23 cellular contexts compared by ENCODE assay signal in the genomic region with DNA sequence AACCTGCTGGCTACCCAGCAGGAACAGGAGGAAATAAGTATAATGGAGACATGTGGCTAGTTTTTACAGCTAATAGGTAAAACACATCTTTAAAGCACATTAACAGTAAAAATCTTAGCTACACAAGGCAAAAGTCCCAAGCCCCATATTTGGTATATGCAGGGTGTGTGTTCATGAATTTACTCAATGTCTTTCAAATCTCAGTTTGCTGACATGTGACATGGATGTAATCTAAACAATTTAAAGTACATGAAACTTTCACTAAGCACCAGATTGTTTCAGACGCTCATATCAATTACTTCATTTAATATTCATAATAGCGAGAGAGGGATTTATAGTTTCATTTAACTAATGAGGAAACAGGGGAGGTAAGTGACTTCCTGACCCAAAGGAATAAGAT. TPM values are rescaled to one million over a fixed set of nuclear protein-coding genes. Genes with fewer than 3 reads are reported as not detected.
DNase-seq lines count a peak whose midpoint lies in the region; ATAC-seq, FAIRE-seq and TF ChIP-seq lines count a peak whose summit lies in the region.
"Had no signal": no experiment of that assay in that cellular context is flagged by ENCODE, and none has a peak within 500 bp of the region (broad histone marks: within the 10 kb centered on the region; RNA-seq: fewer than 3 reads in every experiment).

No MANE protein-coding gene starts in this region.

- no peaks in the 10 kb centered on the region for H3K9me3 Mint-ChIP-seq in activated naive CD8-positive, alpha-beta T cell treated with anti-CD3 and anti-CD28 coated beads for 36 hours
- H3K9me3 Mint-ChIP-seq: natural killer cell; stimulated activated effector memory CD8-positive, alpha-beta T cell treated with anti-CD3 and anti-CD28 coated beads, Interleukin-12 subunit alpha, Interleukin-12 subunit beta, amount 100 ng/mL, for 72 hours had no signal

- WGBS in hepatocyte (ENCODE audit: low lambda C conversion rate, missing lambda C conversion rate) = 72% methylated on average over 2 of the region's 2 CpGs
- 25 to 51% (median 39%) methylated on average over 2 of the region's 2 CpGs for WGBS in stomach, 5 donors

- H3K4me1 Mint-ChIP-seq in activated naive CD8-positive, alpha-beta T cell treated with anti-CD3 and anti-CD28 coated beads for 36 hours = peaks cover 28% of the 10 kb centered on the region

- peak overlapping the region; percentile 90 for H3K27ac ChIP-seq in RWPE2 (ENCODE audit: poor library complexity, severe bottlenecking)
- H3K27ac ChIP-seq in hepatocyte = peak overlapping the region; percentile 77
- peak overlapping the region in 4 of 5 donors; percentile 42 to 83 (median 60) for H3K27ac ChIP-seq in stomach
- H3K27ac ChIP-seq: brain microvascular endothelial cell, coronary artery, sigmoid colon, testis had no signal

- no peaks in the 10 kb centered on the region for H3K79me2 ChIP-seq in hepatocyte

- TF ChIP-seq POLR2A in stomach (IDR thresholded peaks at IDR 0.05) = no peak

- H4K20me1 ChIP-seq in hepatocyte (ENCODE audit: insufficient read depth, poor library complexity, severe bottlenecking) = no peaks in the 10 kb centered on the region

- H3K27ac Mint-ChIP-seq in activated naive CD8-positive, alpha-beta T cell treated with anti-CD3 and anti-CD28 coated beads for 36 hours = no peak overlapping the region
- H3K27ac Mint-ChIP-seq: CD4-positive, CD25-positive, alpha-beta regulatory T cell; natural killer cell; stimulated activated effector memory CD8-positive, alpha-beta T cell treated with anti-CD3 and anti-CD28 coated beads, Interleukin-12 subunit alpha, Interleukin-12 subunit beta, amount 100 ng/mL, for 72 hours had no signal

- peak; percentile 18 for FAIRE-seq in GM18507 (lab: Jason Lieb, UNC)

- DNase-seq in GM18507 (ENCODE audit: extremely low spot score, insufficient read length, low read depth) (no peak), RWPE2 (ENCODE audit: low spot score) (no peak), hepatocyte (ENCODE audit: low spot score) (no peak), stomach (no peak), GM19240 (ENCODE audit: insufficient read length, low spot score) (no peak), foreskin fibroblast (no peak)
- DNase-seq in activated naive CD8-positive, alpha-beta T cell treated with anti-CD3 and anti-CD28 coated beads for 36 hours = no peak
- DNase-seq: activated effector memory CD4-positive, alpha-beta T cell treated with Interleukin-2 at 50 U/mL for 16 hours; brain microvascular endothelial cell; DMS153; GF-D8; natural killer cell; NCI-H1105; NCI-H2081 treated with DMSO at 0.1 percent for 48 hours; NCI-H526; SHP77; sigmoid colon; testis had no signal

- peaks cover 86% of the 10 kb centered on the region for H3K27me3 Mint-ChIP-seq in activated naive CD8-positive, alpha-beta T cell treated with anti-CD3 and anti-CD28 coated beads for 36 hours

- peaks cover 43% of the 10 kb centered on the region for H3K4me1 ChIP-seq in RWPE2 (ENCODE audit: insufficient read depth, poor library complexity, severe bottlenecking)
- peaks cover 18% of the 10 kb centered on the region for H3K4me1 ChIP-seq in hepatocyte (ENCODE audit: insufficient read depth)
- peaks cover 12 to 55% (median 24%) of the 10 kb centered on the region in 4 donors for H3K4me1 ChIP-seq in stomach

- H3K27me3 ChIP-seq in RWPE2 (ENCODE audit: insufficient read depth, poor library complexity, severe bottlenecking) (no peaks in the 10 kb centered on the region), hepatocyte (no peaks in the 10 kb centered on the region), stomach (peaks cover 0 to 47% (median 16%) of the 10 kb centered on the region in 3 donors)
- H3K27me3 ChIP-seq: testis had no signal

- no peak overlapping the region for H2AFZ ChIP-seq in hepatocyte

- TF ChIP-seq EP300 in stomach (IDR thresholded peaks at IDR 0.05) = no peak

- H3K36me3 ChIP-seq in RWPE2 (ENCODE audit: low read depth) (peaks cover 10% of the 10 kb centered on the region; the same call in 1 of the 2 replicates), hepatocyte (replicated peaks; ENCODE audit: insufficient read depth, low read depth) (no peaks in the 10 kb centered on the region), stomach (no peaks in the 10 kb centered on the region)
- H3K36me3 ChIP-seq: brain microvascular endothelial cell, sigmoid colon had no signal

- H3K9me3 ChIP-seq in RWPE2 (ENCODE audit: severe bottlenecking) (no peaks in the 10 kb centered on the region), hepatocyte (ENCODE audit: low read depth) (no peaks in the 10 kb centered on the region), stomach (no peaks in the 10 kb centered on the region)
- H3K9me3 ChIP-seq: sigmoid colon, testis had no signal

- H3K9me2 ChIP-seq in hepatocyte (replicated peaks; ENCODE audit: insufficient read depth) = no peaks in the 10 kb centered on the region

- peak overlapping the region; percentile 44 for H3K4me2 ChIP-seq in hepatocyte

- H3K4me3 ChIP-seq in RWPE2 (ENCODE audit: severe bottlenecking) (no peak overlapping the region), hepatocyte (no peak overlapping the region), stomach (no peak overlapping the region), foreskin fibroblast (ENCODE audit: low read depth in 1 of 2, low read length in 2 of 2) (no peak overlapping the region)
- H3K4me3 ChIP-seq: coronary artery, sigmoid colon, testis had no signal

- intact Hi-C loops in stomach (cut with DNase I; ENCODE audit: low total_unique reads) = no loop called here

- H3K36me3 Mint-ChIP-seq in activated naive CD8-positive, alpha-beta T cell treated with anti-CD3 and anti-CD28 coated beads for 36 hours = no peaks in the 10 kb centered on the region
- H3K36me3 Mint-ChIP-seq: CD4-positive, CD25-positive, alpha-beta regulatory T cell; natural killer cell had no signal

- TF ChIP-seq CTCF in RWPE2 (IDR thresholded peaks at IDR 0.05; ENCODE audit: poor library complexity, severe bottlenecking) (no peak), hepatocyte (IDR thresholded peaks at IDR 0.05; ENCODE audit: poor library complexity) (no peak), stomach (IDR thresholded peaks at IDR 0.05) (no peak), foreskin fibroblast (IDR thresholded peaks at IDR 0.05; ENCODE audit: low read depth, low read length) (no peak)

- ATAC-seq in RWPE2 (ENCODE audit: low read depth) (no peak), HG02571 (IDR thresholded peaks at IDR 0.05; ENCODE audit: unreplicated experiment) (no peak)

- no peak overlapping the region for H3K4me3 Mint-ChIP-seq in activated naive CD8-positive, alpha-beta T cell treated with anti-CD3 and anti-CD28 coated beads for 36 hours
- H3K4me3 Mint-ChIP-seq: CD4-positive, CD25-positive, alpha-beta regulatory T cell; natural killer cell; stimulated activated effector memory CD8-positive, alpha-beta T cell treated with anti-CD3 and anti-CD28 coated beads, Interleukin-12 subunit alpha, Interleukin-12 subunit beta, amount 100 ng/mL, for 72 hours had no signal

RNA-seq across cellular contexts. Expression of a gene that starts 3.9 kb away (rescaled TPM):
- total RNA-seq in hepatocyte (6.7 and 8.0 TPM in 2 replicates), stomach (10 to 100 TPM in 3 of 5 donors, not detected in 2; 12.1 to 41.1 (median 33.6) TPM)
- polyA plus RNA-seq in hepatocyte (17.3 and 21.7 TPM in 2 replicates), stomach (100 to 1,000 TPM in 1 of 3 donors, 10 to 100 TPM in 1, 1 to 10 TPM in 1; 5.2 to 369 (median 36.7) TPM)
- under 1 TPM; 0.08 to 0.33 TPM for total RNA-seq in activated naive CD8-positive, alpha-beta T cell treated with anti-CD3 and anti-CD28 coated beads for 36 hours
- total RNA-seq: CD4-positive, CD25-positive, alpha-beta regulatory T cell; LHCN-M2 had no signal

RNA-seq across cellular contexts. Expression of a gene that starts 26.6 kb away (rescaled TPM):
- total RNA-seq in hepatocyte = 26.8 and 36.0 TPM in 2 replicates
- polyA plus RNA-seq in hepatocyte = 13.7 and 19.7 TPM in 2 replicates
- total RNA-seq in stomach = 10 to 100 TPM in 4 of 5 donors, 1 to 10 TPM in 1; 5.8 to 55.8 (median 30.4) TPM
- 10 to 100 TPM in 2 of 3 donors, 1 to 10 TPM in 1; 8.9 to 16.4 (median 11.1) TPM for polyA plus RNA-seq in stomach
- total RNA-seq in activated naive CD8-positive, alpha-beta T cell treated with anti-CD3 and anti-CD28 coated beads for 36 hours = 10 to 100 TPM; 13.1 to 13.8 TPM
